ENCODE assay signal across 9 cellular contexts in genomic region chr11:78801161-78801884, GRCh38.
A peak's percentile ranks its signal among the peaks of the same experiment; 100 is the strongest.
DNase-seq lines count a peak whose midpoint lies in the region; ATAC-seq lines count a peak whose summit lies in the region.
"Had no signal": no experiment of that assay in that cellular context is flagged by ENCODE, and none has a peak within 500 bp of the region (broad histone marks: within the 10 kb centered on the region; RNA-seq: fewer than 3 reads in every experiment).

No MANE protein-coding gene starts in this region.

- DNase-seq in HS-5 (ENCODE audit: low read depth) (peak; percentile 68), amniotic epithelial cell (ENCODE audit: low read depth) (peak; percentile 87), hepatic stellate cell (ENCODE audit: low spot score) (peak; percentile 65), NCI-H526 (lab: John Stamatoyannopoulos, UW) (no peak)
- DNase-seq in activated naive CD8-positive, alpha-beta T cell treated with anti-CD3 and anti-CD28 coated beads, Interleukin-2, amount 50 U/mL, for 24 hours: no peak
- DNase-seq: GOT3 had no signal

- no peak overlapping the region for H3K27ac Mint-ChIP-seq in activated naive CD8-positive, alpha-beta T cell treated with anti-CD3 and anti-CD28 coated beads, Interleukin-2, amount 50 U/mL, for 24 hours

- peak overlapping the region in 1 of 2 donors; percentile 29 for H3K4me3 ChIP-seq in stomach smooth muscle (ENCODE audit: low read length in 2 of 2)

- H3K27ac ChIP-seq in stomach smooth muscle (ENCODE audit: low read length): peak overlapping the region; percentile 53

- H3K9ac ChIP-seq in stomach smooth muscle (ENCODE audit: low read length in 2 of 2): no peak overlapping the region

- no peaks in the 10 kb centered on the region for H3K36me3 Mint-ChIP-seq in activated naive CD8-positive, alpha-beta T cell treated with anti-CD3 and anti-CD28 coated beads, Interleukin-2, amount 50 U/mL, for 24 hours (ENCODE audit: low read depth)

- no peaks in the 10 kb centered on the region for H3K27me3 ChIP-seq in stomach smooth muscle (ENCODE audit: control insufficient read depth in 1 of 2, insufficient read depth in 2 of 2, low read length in 2 of 2)

- ATAC-seq in HG03378 (IDR thresholded peaks at IDR 0.05; ENCODE audit: unreplicated experiment) (no peak), HG02571 (IDR thresholded peaks at IDR 0.05; ENCODE audit: unreplicated experiment) (no peak)
- ATAC-seq in activated naive CD8-positive, alpha-beta T cell treated with anti-CD3 and anti-CD28 coated beads, Interleukin-2, amount 50 U/mL, for 24 hours: no peak

- H3K4me1 Mint-ChIP-seq in activated naive CD8-positive, alpha-beta T cell treated with anti-CD3 and anti-CD28 coated beads, Interleukin-2, amount 50 U/mL, for 24 hours: no peaks in the 10 kb centered on the region

- no peaks in the 10 kb centered on the region for H3K36me3 ChIP-seq in stomach smooth muscle (ENCODE audit: control insufficient read depth in 2 of 2, insufficient read depth in 2 of 2, low read length in 2 of 2)

- H3K27me3 Mint-ChIP-seq in activated naive CD8-positive, alpha-beta T cell treated with anti-CD3 and anti-CD28 coated beads, Interleukin-2, amount 50 U/mL, for 24 hours: no peaks in the 10 kb centered on the region

- H3K4me1 ChIP-seq in stomach smooth muscle (ENCODE audit: control insufficient read depth, insufficient read depth, low read length): peaks cover 32% of the 10 kb centered on the region

- H3K9me3 Mint-ChIP-seq in activated naive CD8-positive, alpha-beta T cell treated with anti-CD3 and anti-CD28 coated beads, Interleukin-2, amount 50 U/mL, for 24 hours: no peaks in the 10 kb centered on the region

- H3K9me3 ChIP-seq in stomach smooth muscle (ENCODE audit: control insufficient read depth in 2 of 2, low read length in 2 of 2): no peaks in the 10 kb centered on the region

- no peak overlapping the region for H3K4me3 Mint-ChIP-seq in activated naive CD8-positive, alpha-beta T cell treated with anti-CD3 and anti-CD28 coated beads, Interleukin-2, amount 50 U/mL, for 24 hours

Comparison
In these comparisons a context has a peak if more than half of its experiments do, and no peak if none do; other contexts are left out.
1. DNase-seq: peak in HS-5 (single experiment), amniotic epithelial cell (single experiment) and hepatic stellate cell (single experiment); none in NCI-H526 (0 of 2) and activated naive CD8-positive, alpha-beta T cell treated with anti-CD3 and anti-CD28 coated beads, Interleukin-2, amount 50 U/mL, for 24 hours (single experiment).